27 cellular contexts compared by ENCODE assay signal in the genomic region with DNA sequence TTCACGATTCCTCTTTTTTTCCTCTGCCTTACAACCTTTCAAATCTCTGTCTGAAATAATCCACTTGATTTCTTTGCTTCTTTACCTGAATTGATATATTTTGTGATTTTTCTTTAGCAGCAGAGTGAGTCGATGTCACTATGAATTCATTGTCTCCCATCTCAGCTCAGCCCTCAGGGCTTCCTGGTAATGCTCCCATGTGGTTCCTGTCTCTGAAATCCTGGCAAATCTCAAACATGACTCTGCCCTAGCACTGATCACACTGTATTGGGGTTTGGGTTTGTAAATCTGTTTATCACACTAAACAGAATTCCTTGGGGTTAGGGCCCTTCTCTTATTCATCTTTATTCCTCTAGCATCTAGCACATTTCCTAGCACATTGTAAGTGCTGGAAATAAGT. TPM values are rescaled to one million over a fixed set of nuclear protein-coding genes. Genes with fewer than 3 reads are reported as not detected.
DNase-seq lines count a peak whose midpoint lies in the region; TF ChIP-seq lines count a peak whose summit lies in the region.
"Had no signal": no experiment of that assay in that cellular context is flagged by ENCODE, and none has a peak within 500 bp of the region (broad histone marks: within the 10 kb centered on the region; RNA-seq: fewer than 3 reads in every experiment).

No MANE protein-coding gene starts in this region.

- TF ChIP-seq EP300 in SK-N-SH (IDR thresholded peaks at IDR 0.05; ENCODE audit: borderline replicate concordance in 1 of 2, low read depth in 1 of 2, low read length in 1 of 2): peak in 1 of 2 experiments; percentile 60; a peak in 1 of 4 replicates

- no peaks in the 10 kb centered on the region for H3K9me3 ChIP-seq in mammary epithelial cell (replicated peaks; ENCODE audit: insufficient read depth, low read length)
- no peaks in the 10 kb centered on the region for H3K9me3 ChIP-seq in SK-N-SH
- H3K9me3 ChIP-seq: HAP-1 had no signal

- BruUV-seq in mammary epithelial cell (replicated peaks; lab: Mats Ljungman, UMichigan) (no TSS peak), MCF 10A (replicated peaks; lab: Mats Ljungman, UMichigan) (no TSS peak)

- H2AFZ ChIP-seq in mammary epithelial cell (ENCODE audit: low read depth, low read length): peak overlapping the region; percentile 74
- no peak overlapping the region for H2AFZ ChIP-seq in SK-N-SH (ENCODE audit: low read depth)
- H2AFZ ChIP-seq: GM23338 had no signal

- intact Hi-C loops in mammary epithelial cell (cut with micrococcal nuclease) (no loop called here), MCF 10A (cut with micrococcal nuclease) (no loop called here)

- H3K79me2 ChIP-seq in mammary epithelial cell (ENCODE audit: insufficient read depth, low read length): no peaks in the 10 kb centered on the region
- no peaks in the 10 kb centered on the region for H3K79me2 ChIP-seq in SK-N-SH (ENCODE audit: insufficient read depth)

- H3K4me1 ChIP-seq in mammary epithelial cell (ENCODE audit: insufficient read depth, low read length) (peaks cover 4% of the 10 kb centered on the region), SK-N-SH (ENCODE audit: control insufficient read depth in 1 of 2, insufficient read depth in 2 of 2, low read depth in 1 of 2, low read length in 1 of 2) (peaks cover 2 to 7% of the 10 kb centered on the region in 2 experiments; a peak in 2 of 4 replicates)
- H3K4me1 ChIP-seq: HAP-1 had no signal

- H3K27ac Mint-ChIP-seq in MCF 10A (ENCODE audit: low read depth, unreplicated experiment): no peak overlapping the region
- H3K27ac Mint-ChIP-seq: CD8-positive, alpha-beta T cell; GM23338 had no signal

- H3K27ac ChIP-seq in mammary epithelial cell (ENCODE audit: insufficient read depth, low read depth, low read length): no peak overlapping the region
- H3K27ac ChIP-seq in SK-N-SH (ENCODE audit: low read depth in 2 of 2, low read length in 1 of 2): peak overlapping the region in 1 of 2 experiments; percentile 40; a peak in 2 of 4 replicates
- H3K27ac ChIP-seq: 22Rv1, HL-60 had no signal

- H3K9ac ChIP-seq in mammary epithelial cell (ENCODE audit: insufficient read depth, low read length): no peak overlapping the region
- H3K9ac ChIP-seq in SK-N-SH: no peak overlapping the region

- WGBS in mammary epithelial cell (ENCODE audit: low coverage, missing lambda C conversion rate): 7% methylated on average over 2 of the region's 2 CpGs
- 10% methylated on average over 2 of the region's 2 CpGs for WGBS in SK-N-SH (ENCODE audit: low lambda C conversion rate)

- TF ChIP-seq CTCF in mammary epithelial cell (conservative IDR thresholded peaks at IDR 0.05 in 1 of 2, IDR thresholded peaks at IDR 0.05 in 1 of 2; ENCODE audit: extremely low read depth in 1 of 2, insufficient read depth in 1 of 2, low read depth in 1 of 2, low read length in 2 of 2) (no peak), MCF 10A (IDR thresholded peaks at IDR 0.05; ENCODE audit: unreplicated experiment) (no peak), SK-N-SH (IDR thresholded peaks at IDR 0.05) (no peak), epithelial cell of esophagus (IDR thresholded peaks at IDR 0.05; ENCODE audit: insufficient read depth, low read depth, low read length, missing control alignments) (no peak)

- DNase-seq in mammary epithelial cell: peak; percentile 20
- DNase-seq in MCF 10A (ENCODE audit: unreplicated experiment): no peak
- peak; percentile 60 for DNase-seq in SK-N-SH
- peak; percentile 46 for DNase-seq in epithelial cell of esophagus (ENCODE audit: low read depth)
- DNase-seq in superior temporal gyrus (ENCODE audit: extremely low spot score): peak; percentile 11
- DNase-seq in NCI-H2029 treated with DMSO at 0.1 percent for 48 hours (lab: John Stamatoyannopoulos, UW): no peak
- no peak for DNase-seq in DMS53 treated with DMSO at 0.1 percent for 48 hours (lab: John Stamatoyannopoulos, UW; ENCODE audit: unreplicated experiment)
- DNase-seq in stimulated activated naive CD4-positive, alpha-beta T cell treated with Interleukin-2 at 50 U/mL for 16 hours (lab: John Stamatoyannopoulos, UW): no peak
- DNase-seq: ACHN; C1 segment of cervical spinal cord; Calu3; CD8-positive, alpha-beta T cell; DMS153; KG1; NCI-H1105 treated with DMSO at 0.1 percent for 48 hours; NCI-H2081; NCI-H2171 treated with DMSO at 0.1 percent for 48 hours; NCI-H446; NCI-H526; OCI-M1; RPMI8226; SHP77 had no signal

- dilution Hi-C loops in mammary epithelial cell (cut with HindIII; ENCODE audit: low sequenced_read_pairs): no loop called here

- no peak overlapping the region for H3K4me3 ChIP-seq in mammary epithelial cell (replicated peaks in 1 of 3; ENCODE audit: insufficient read depth in 1 of 3, low read depth in 2 of 3, low read length in 3 of 3)
- H3K4me3 ChIP-seq in SK-N-SH (ENCODE audit: low read depth in 2 of 2, low read length in 1 of 2): no peak overlapping the region
- H3K4me3 ChIP-seq in epithelial cell of esophagus (ENCODE audit: low read length): no peak overlapping the region
- H3K4me3 ChIP-seq: GM23338, HAP-1 had no signal

- no peaks in the 10 kb centered on the region for H3K36me3 ChIP-seq in mammary epithelial cell (ENCODE audit: insufficient read depth, low read length)
- H3K36me3 ChIP-seq in SK-N-SH (replicated peaks in 1 of 2; ENCODE audit: control insufficient read depth in 1 of 2, insufficient read depth in 2 of 2, low read length in 1 of 2): no peaks in the 10 kb centered on the region
- H3K36me3 ChIP-seq: HAP-1 had no signal

- H3K9me2 ChIP-seq in SK-N-SH: no peaks in the 10 kb centered on the region

- no peaks in the 10 kb centered on the region for H3K36me3 Mint-ChIP-seq in MCF 10A (ENCODE audit: insufficient read depth, unreplicated experiment)
- H3K36me3 Mint-ChIP-seq: CD8-positive, alpha-beta T cell had no signal

- no peaks in the 10 kb centered on the region for H3F3A ChIP-seq in SK-N-SH (replicated peaks; ENCODE audit: insufficient read depth)

- CTCF ChIA-PET in mammary epithelial cell (lab: Charles Lee; ENCODE audit: low non-redundant PET): no interaction called here
- CTCF ChIA-PET in MCF 10A (lab: Yijun Ruan, JAX): interaction anchor here (0.5 kb wide), 1 partner anchor 15 kb away, joined by 3 read pairs; no protein-coding TSS in a partner anchor
- CTCF ChIA-PET in SK-N-SH (lab: Yijun Ruan, JAX): interaction anchor here (1.2 to 3.8 kb wide), 2 partner anchors 17 to 214 kb away, joined by 3 to 18 read pairs; partner anchors contain the start of gene HIBCH

- in situ Hi-C loops in mammary epithelial cell (cut with MboI; ENCODE audit: low sequenced_read_pairs in 2 of 2): no loop called here

- H3K27me3 ChIP-seq in mammary epithelial cell (ENCODE audit: insufficient read depth, low read length) (no peaks in the 10 kb centered on the region), SK-N-SH (ENCODE audit: insufficient read depth) (no peaks in the 10 kb centered on the region)

- H3K4me3 Mint-ChIP-seq in MCF 10A (ENCODE audit: unreplicated experiment): no peak overlapping the region
- H3K4me3 Mint-ChIP-seq: CD8-positive, alpha-beta T cell; GM23338 had no signal

- H4K20me1 ChIP-seq in mammary epithelial cell (ENCODE audit: insufficient read depth, low read length): no peaks in the 10 kb centered on the region
- H4K20me1 ChIP-seq in SK-N-SH (ENCODE audit: insufficient read depth): no peaks in the 10 kb centered on the region

- H3K4me2 ChIP-seq in mammary epithelial cell (ENCODE audit: insufficient read depth, low read depth, low read length) (no peak overlapping the region), SK-N-SH (no peak overlapping the region)
- H3K4me2 ChIP-seq: GM23338 had no signal

- peaks cover 14% of the 10 kb centered on the region for H3K9me3 Mint-ChIP-seq in MCF 10A (ENCODE audit: unreplicated experiment)
- H3K9me3 Mint-ChIP-seq: GM23338 had no signal

- H3K27me3 Mint-ChIP-seq in MCF 10A (ENCODE audit: insufficient read depth, unreplicated experiment): no peaks in the 10 kb centered on the region

- POLR2A ChIA-PET in MCF 10A (lab: Yijun Ruan, JAX): interaction anchor here (0.6 to 0.7 kb wide), 2 partner anchors 16 to 17 kb away, joined by 3 to 4 read pairs; no protein-coding TSS in a partner anchor
- POLR2A ChIA-PET in SK-N-SH (lab: Yijun Ruan, JAX): no interaction called here

- peaks cover 6% of the 10 kb centered on the region for H3K4me1 Mint-ChIP-seq in MCF 10A (ENCODE audit: insufficient read depth, unreplicated experiment)

- no peak for TF ChIP-seq RAD21 in SK-N-SH (IDR thresholded peaks at IDR 0.05; ENCODE audit: low read length)

TF ChIP-seq in SK-N-SH, 30 proteins besides CTCF, POLR2A, EP300 and RAD21:
- TF ChIP-seq JUND (IDR thresholded peaks at IDR 0.05) (no peak), MXI1 (IDR thresholded peaks at IDR 0.05; ENCODE audit: low read depth, low read length) (0 out of 2 replicates have a peak, but pooled peaks have one; percentile 23), GATA2 (CRISPR knock-in tag; IDR thresholded peaks at IDR 0.05) (peak; percentile 51; the same call in 1 of the 2 replicates), CHD2 (IDR thresholded peaks at IDR 0.05; ENCODE audit: low read length, partially characterized antibody) (peak; percentile 31)

RNA-seq across cellular contexts. Expression of gene MSTN, which starts 43.0 kb away (rescaled TPM):
- total RNA-seq in mammary epithelial cell: not detected
- polyA plus RNA-seq in mammary epithelial cell: not detected
- polyA minus RNA-seq in mammary epithelial cell: not detected
- total RNA-seq in MCF 10A (2022): 0.09 and 0.10 TPM in 2 replicates
- polyA plus RNA-seq in SK-N-SH (2012; rRNA removed): 0.05 and 0.13 TPM in 2 replicates
- 0.03 and 0.08 TPM in 2 replicates for polyA plus RNA-seq in SK-N-SH (2012; cell fraction: cytosol; rRNA removed)
- 0.13 and 0.37 TPM in 2 replicates for polyA plus RNA-seq in SK-N-SH (2012; cell fraction: nucleus; rRNA removed)
- total RNA-seq: CD8-positive, alpha-beta T cell; HT1080 had no signal
- polyA plus RNA-seq: GM23338 had no signal

Comparison
In these comparisons a context has a peak if more than half of its experiments do, and no peak if none do; other contexts are left out.
1. DNase-seq: peak in mammary epithelial cell (single experiment), SK-N-SH (single experiment), epithelial cell of esophagus (single experiment) and superior temporal gyrus (single experiment); none in MCF 10A (single experiment), NCI-H2029 treated with DMSO at 0.1 percent for 48 hours (single experiment), DMS53 treated with DMSO at 0.1 percent for 48 hours (single experiment) and stimulated activated naive CD4-positive, alpha-beta T cell treated with Interleukin-2 at 50 U/mL for 16 hours (single experiment).